ENCODE assay signal across 1 cellular context in the genomic region with DNA sequence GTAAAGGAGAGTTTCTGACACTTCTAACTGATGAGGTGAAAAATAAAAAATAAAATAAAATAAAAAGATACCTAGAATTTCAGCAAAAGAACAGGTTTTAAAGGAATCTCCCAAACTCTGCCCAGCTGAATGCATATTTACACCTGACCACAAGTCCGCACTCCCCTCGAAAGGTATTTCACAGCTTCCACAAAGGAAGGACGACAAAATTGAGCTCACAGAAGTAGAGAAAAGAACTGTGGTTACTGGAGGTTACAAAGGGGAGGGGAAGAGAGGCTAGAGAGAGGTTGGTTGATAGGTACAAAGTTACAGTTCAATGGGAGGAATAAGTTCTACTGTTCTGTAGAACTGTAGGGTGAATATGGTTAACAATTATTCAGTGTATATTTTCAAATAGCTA.
TF ChIP-seq lines count a peak whose summit lies in the region.

No MANE protein-coding gene starts in this region.

TF ChIP-seq in HepG2, 621 proteins besides CTCF, POLR2A, EP300 and RAD21 (continued from another document):
- TF ChIP-seq, protein P1, sequence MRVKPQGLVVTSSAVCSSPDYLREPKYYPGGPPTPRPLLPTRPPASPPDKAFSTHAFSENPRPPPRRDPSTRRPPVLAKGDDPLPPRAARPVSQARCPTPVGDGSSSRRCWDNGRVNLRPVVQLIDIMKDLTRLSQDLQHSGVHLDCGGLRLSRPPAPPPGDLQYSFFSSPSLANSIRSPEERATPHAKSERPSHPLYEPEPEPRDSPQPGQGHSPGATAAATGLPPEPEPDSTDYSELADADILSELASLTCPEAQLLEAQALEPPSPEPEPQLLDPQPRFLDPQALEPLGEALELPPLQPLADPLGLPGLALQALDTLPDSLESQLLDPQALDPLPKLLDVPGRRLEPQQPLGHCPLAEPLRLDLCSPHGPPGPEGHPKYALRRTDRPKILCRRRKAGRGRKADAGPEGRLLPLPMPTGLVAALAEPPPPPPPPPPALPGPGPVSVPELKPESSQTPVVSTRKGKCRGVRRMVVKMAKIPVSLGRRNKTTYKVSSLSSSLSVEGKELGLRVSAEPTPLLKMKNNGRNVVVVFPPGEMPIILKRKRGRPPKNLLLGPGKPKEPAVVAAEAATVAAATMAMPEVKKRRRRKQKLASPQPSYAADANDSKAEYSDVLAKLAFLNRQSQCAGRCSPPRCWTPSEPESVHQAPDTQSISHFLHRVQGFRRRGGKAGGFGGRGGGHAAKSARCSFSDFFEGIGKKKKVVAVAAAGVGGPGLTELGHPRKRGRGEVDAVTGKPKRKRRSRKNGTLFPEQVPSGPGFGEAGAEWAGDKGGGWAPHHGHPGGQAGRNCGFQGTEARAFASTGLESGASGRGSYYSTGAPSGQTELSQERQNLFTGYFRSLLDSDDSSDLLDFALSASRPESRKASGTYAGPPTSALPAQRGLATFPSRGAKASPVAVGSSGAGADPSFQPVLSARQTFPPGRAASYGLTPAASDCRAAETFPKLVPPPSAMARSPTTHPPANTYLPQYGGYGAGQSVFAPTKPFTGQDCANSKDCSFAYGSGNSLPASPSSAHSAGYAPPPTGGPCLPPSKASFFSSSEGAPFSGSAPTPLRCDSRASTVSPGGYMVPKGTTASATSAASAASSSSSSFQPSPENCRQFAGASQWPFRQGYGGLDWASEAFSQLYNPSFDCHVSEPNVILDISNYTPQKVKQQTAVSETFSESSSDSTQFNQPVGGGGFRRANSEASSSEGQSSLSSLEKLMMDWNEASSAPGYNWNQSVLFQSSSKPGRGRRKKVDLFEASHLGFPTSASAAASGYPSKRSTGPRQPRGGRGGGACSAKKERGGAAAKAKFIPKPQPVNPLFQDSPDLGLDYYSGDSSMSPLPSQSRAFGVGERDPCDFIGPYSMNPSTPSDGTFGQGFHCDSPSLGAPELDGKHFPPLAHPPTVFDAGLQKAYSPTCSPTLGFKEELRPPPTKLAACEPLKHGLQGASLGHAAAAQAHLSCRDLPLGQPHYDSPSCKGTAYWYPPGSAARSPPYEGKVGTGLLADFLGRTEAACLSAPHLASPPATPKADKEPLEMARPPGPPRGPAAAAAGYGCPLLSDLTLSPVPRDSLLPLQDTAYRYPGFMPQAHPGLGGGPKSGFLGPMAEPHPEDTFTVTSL (CRISPR knock-in tag; IDR thresholded peaks at IDR 0.05; ENCODE audit: borderline replicate concordance), result no peak
- TF ChIP-seq JUNB (CRISPR knock-in tag; IDR thresholded peaks at IDR 0.05; ENCODE audit: borderline replicate concordance) (no peak), NBN (conservative IDR thresholded peaks at IDR 0.05) (no peak), ARNT2 (CRISPR knock-in tag; IDR thresholded peaks at IDR 0.05; ENCODE audit: low read depth) (no peak), SAFB2 (CRISPR knock-in tag; IDR thresholded peaks at IDR 0.05; ENCODE audit: borderline replicate concordance, low read depth) (no peak)
- TF ChIP-seq, protein P2, sequence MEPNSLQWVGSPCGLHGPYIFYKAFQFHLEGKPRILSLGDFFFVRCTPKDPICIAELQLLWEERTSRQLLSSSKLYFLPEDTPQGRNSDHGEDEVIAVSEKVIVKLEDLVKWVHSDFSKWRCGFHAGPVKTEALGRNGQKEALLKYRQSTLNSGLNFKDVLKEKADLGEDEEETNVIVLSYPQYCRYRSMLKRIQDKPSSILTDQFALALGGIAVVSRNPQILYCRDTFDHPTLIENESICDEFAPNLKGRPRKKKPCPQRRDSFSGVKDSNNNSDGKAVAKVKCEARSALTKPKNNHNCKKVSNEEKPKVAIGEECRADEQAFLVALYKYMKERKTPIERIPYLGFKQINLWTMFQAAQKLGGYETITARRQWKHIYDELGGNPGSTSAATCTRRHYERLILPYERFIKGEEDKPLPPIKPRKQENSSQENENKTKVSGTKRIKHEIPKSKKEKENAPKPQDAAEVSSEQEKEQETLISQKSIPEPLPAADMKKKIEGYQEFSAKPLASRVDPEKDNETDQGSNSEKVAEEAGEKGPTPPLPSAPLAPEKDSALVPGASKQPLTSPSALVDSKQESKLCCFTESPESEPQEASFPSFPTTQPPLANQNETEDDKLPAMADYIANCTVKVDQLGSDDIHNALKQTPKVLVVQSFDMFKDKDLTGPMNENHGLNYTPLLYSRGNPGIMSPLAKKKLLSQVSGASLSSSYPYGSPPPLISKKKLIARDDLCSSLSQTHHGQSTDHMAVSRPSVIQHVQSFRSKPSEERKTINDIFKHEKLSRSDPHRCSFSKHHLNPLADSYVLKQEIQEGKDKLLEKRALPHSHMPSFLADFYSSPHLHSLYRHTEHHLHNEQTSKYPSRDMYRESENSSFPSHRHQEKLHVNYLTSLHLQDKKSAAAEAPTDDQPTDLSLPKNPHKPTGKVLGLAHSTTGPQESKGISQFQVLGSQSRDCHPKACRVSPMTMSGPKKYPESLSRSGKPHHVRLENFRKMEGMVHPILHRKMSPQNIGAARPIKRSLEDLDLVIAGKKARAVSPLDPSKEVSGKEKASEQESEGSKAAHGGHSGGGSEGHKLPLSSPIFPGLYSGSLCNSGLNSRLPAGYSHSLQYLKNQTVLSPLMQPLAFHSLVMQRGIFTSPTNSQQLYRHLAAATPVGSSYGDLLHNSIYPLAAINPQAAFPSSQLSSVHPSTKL (CRISPR knock-in tag; IDR thresholded peaks at IDR 0.05), result peak; percentile 23; the same call in 1 of the 2 replicates
- TF ChIP-seq, protein P3, sequence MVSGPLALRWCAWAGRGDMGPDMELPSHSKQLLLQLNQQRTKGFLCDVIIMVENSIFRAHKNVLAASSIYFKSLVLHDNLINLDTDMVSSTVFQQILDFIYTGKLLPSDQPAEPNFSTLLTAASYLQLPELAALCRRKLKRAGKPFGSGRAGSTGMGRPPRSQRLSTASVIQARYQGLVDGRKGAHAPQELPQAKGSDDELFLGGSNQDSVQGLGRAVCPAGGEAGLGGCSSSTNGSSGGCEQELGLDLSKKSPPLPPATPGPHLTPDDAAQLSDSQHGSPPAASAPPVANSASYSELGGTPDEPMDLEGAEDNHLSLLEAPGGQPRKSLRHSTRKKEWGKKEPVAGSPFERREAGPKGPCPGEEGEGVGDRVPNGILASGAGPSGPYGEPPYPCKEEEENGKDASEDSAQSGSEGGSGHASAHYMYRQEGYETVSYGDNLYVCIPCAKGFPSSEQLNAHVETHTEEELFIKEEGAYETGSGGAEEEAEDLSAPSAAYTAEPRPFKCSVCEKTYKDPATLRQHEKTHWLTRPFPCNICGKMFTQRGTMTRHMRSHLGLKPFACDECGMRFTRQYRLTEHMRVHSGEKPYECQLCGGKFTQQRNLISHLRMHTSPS (CRISPR knock-in tag; IDR thresholded peaks at IDR 0.05; ENCODE audit: low read depth), result no peak
- TF ChIP-seq, protein P4, sequence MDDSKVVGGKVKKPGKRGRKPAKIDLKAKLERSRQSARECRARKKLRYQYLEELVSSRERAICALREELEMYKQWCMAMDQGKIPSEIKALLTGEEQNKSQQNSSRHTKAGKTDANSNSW (CRISPR knock-in tag; IDR thresholded peaks at IDR 0.05; ENCODE audit: borderline replicate concordance), result no peak
